14 cellular contexts compared by ENCODE assay signal in the genomic region with DNA sequence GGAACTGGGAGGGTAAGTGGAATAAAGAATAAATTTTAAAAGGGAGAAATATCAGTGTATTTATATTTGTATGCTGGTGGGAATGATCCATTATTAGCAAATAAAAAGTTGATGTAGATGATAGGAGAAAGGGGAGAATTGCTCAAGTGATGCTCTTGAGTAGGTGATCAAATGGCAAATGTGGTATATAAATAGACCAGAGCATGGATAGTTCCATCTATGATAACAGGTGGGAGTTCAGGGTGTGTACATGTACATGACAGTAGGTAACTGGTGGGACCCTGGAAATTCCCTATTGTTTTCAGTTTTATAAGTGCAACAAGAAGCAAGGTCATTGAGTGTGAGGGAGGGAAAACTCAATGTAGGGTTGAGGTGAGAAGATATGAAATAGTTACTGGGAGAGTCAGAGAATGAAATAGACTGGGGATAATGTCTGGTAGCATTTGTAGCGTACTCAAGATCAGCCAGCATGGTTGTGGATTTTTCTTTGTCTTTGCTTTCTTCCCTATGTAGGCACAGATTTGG. TPM values are rescaled to one million over a fixed set of nuclear protein-coding genes. Genes with fewer than 3 reads are reported as not detected.
DNase-seq lines count a peak whose midpoint lies in the region; ATAC-seq, FAIRE-seq and TF ChIP-seq lines count a peak whose summit lies in the region.
"Had no signal": no experiment of that assay in that cellular context is flagged by ENCODE, and none has a peak within 500 bp of the region (broad histone marks: within the 10 kb centered on the region; RNA-seq: fewer than 3 reads in every experiment).

No MANE protein-coding gene starts in this region.

- ATAC-seq in A549 (no peak), GM19351 (IDR thresholded peaks at IDR 0.05; ENCODE audit: unreplicated experiment) (no peak)
- ATAC-seq in naive thymus-derived CD4-positive, alpha-beta T cell, result no peak

- H3K4me3 ChIP-seq in A549 (no peak overlapping the region), GM12865 (ENCODE audit: low read depth, low read length) (no peak overlapping the region), adipocyte (ENCODE audit: low read length) (no peak overlapping the region), A673 (ENCODE audit: low read depth, low read length, poor library complexity, severe bottlenecking) (no peak overlapping the region)
- H3K4me3 ChIP-seq in naive thymus-derived CD4-positive, alpha-beta T cell (ENCODE audit: low read length), result no peak overlapping the region
- H3K4me3 ChIP-seq: ascending aorta, BLaER1, SJSA1 had no signal

- POLR2A ChIA-PET in A549 (lab: Yijun Ruan, JAX), result no interaction called here
- POLR2A ChIA-PET in naive thymus-derived CD4-positive, alpha-beta T cell (lab: Charles Lee), result no interaction called here
- POLR2A ChIA-PET in A673 (lab: Charles Lee; ENCODE audit: low non-redundant PET), result no interaction called here

- H3K4me1 ChIP-seq in A549, result peaks cover 18% of the 10 kb centered on the region
- H3K4me1 ChIP-seq in adipocyte (ENCODE audit: control insufficient read depth, insufficient read depth, low read length), result peaks cover 38% of the 10 kb centered on the region
- peaks cover 7 to 33% of the 10 kb centered on the region in 2 donors for H3K4me1 ChIP-seq in naive thymus-derived CD4-positive, alpha-beta T cell (ENCODE audit: control insufficient read depth in 2 of 2, insufficient read depth in 2 of 2, low read length in 2 of 2)
- H3K4me1 ChIP-seq in A673 (ENCODE audit: insufficient read depth, low read length, poor library complexity, severe bottlenecking), result no peaks in the 10 kb centered on the region

- H3K4me3 Mint-ChIP-seq in naive thymus-derived CD4-positive, alpha-beta T cell, result peak overlapping the region in 5 of 10 donors; percentile 5 to 39 (median 20)

- peak overlapping the region; percentile 47 for H3K9ac ChIP-seq in adipocyte (ENCODE audit: low read length)
- H3K9ac ChIP-seq: BLaER1 had no signal

- H3K9me3 Mint-ChIP-seq in naive thymus-derived CD4-positive, alpha-beta T cell, result no peaks in the 10 kb centered on the region

- H3K27me3 ChIP-seq in adipocyte (replicated peaks; ENCODE audit: control insufficient read depth, insufficient read depth, low read length) (no peaks in the 10 kb centered on the region), A673 (replicated peaks; ENCODE audit: insufficient read depth, low read depth, low read length, poor library complexity) (no peaks in the 10 kb centered on the region)
- H3K27me3 ChIP-seq in naive thymus-derived CD4-positive, alpha-beta T cell (ENCODE audit: control insufficient read depth in 2 of 2, insufficient read depth in 2 of 2, low read length in 2 of 2), result no peaks in the 10 kb centered on the region
- H3K27me3 ChIP-seq: ascending aorta, BLaER1, SJSA1 had no signal

- H3K4me2 ChIP-seq in A549, result peak overlapping the region; percentile 44; the same call in 2 of the 3 replicates
- H3K4me2 ChIP-seq: BLaER1 had no signal

- peaks cover 4 to 34% (median 14%) of the 10 kb centered on the region in 5 donors for H3K36me3 Mint-ChIP-seq in naive thymus-derived CD4-positive, alpha-beta T cell

- peak overlapping the region in 6 of 9 donors; percentile 3 to 60 (median 28) for H3K27ac Mint-ChIP-seq in naive thymus-derived CD4-positive, alpha-beta T cell

- 97% methylated on average over 1 of the region's 1 CpG for WGBS in A549 (ENCODE audit: missing lambda C conversion rate)

- TF ChIP-seq RAD21 in A549 (conservative IDR thresholded peaks at IDR 0.05 in 1 of 2, IDR thresholded peaks at IDR 0.05 in 1 of 2), result no peak

- intact Hi-C loops in naive thymus-derived CD4-positive, alpha-beta T cell (cut with micrococcal nuclease), result loop anchor here in 1 of 2 donors (5.0 kb wide), 1 partner anchor 33 kb away; the partner anchor contains the start of gene PPP4R2
- intact Hi-C loops in A673 (cut with micrococcal nuclease; ENCODE audit: unreplicated experiment), result no loop called here

- no peak for DNase-seq in A549 (ENCODE audit: low read depth in 1 of 2, low spot score in 1 of 2)
- peak; percentile 25 for DNase-seq in GM12865 (ENCODE audit: low read depth)
- DNase-seq in adipocyte (ENCODE audit: low read depth), result no peak
- no peak for DNase-seq in naive thymus-derived CD4-positive, alpha-beta T cell
- DNase-seq in A673 (ENCODE audit: low spot score), result no peak
- no peak for DNase-seq in NCI-H446 treated with DMSO at 0.1 percent for 48 hours (lab: John Stamatoyannopoulos, UW)
- DNase-seq in NCI-H526 treated with DMSO at 0.1 percent for 48 hours (lab: John Stamatoyannopoulos, UW), result no peak
- DNase-seq: MV-4-11; stimulated activated CD4-positive, alpha-beta T cell treated with anti-CD3 and anti-CD28 coated beads, Interleukin-2, amount 100 ng/mL, for 24 hours had no signal

- no peak for TF ChIP-seq EP300 in A549 (IDR thresholded peaks at IDR 0.05)

- TF ChIP-seq CTCF in A549 (IDR thresholded peaks at IDR 0.05), result no peak
- no peak for TF ChIP-seq CTCF in GM12865 (IDR thresholded peaks at IDR 0.05; ENCODE audit: insufficient read depth, low read depth, low read length, missing control alignments)
- no peak for TF ChIP-seq CTCF in A673 (conservative IDR thresholded peaks at IDR 0.05; ENCODE audit: low read depth, low read length)

- H3K36me3 ChIP-seq in adipocyte (ENCODE audit: control insufficient read depth, insufficient read depth, low read length, severe bottlenecking) (peaks cover 3% of the 10 kb centered on the region), A673 (ENCODE audit: insufficient read depth, low read length, poor library complexity, severe bottlenecking) (no peaks in the 10 kb centered on the region)
- H3K36me3 ChIP-seq in naive thymus-derived CD4-positive, alpha-beta T cell (ENCODE audit: control insufficient read depth in 2 of 3, insufficient read depth in 3 of 3, low read length in 3 of 3), result no peaks in the 10 kb centered on the region
- H3K36me3 ChIP-seq: ascending aorta had no signal

- H3K9me3 ChIP-seq in A549 (no peaks in the 10 kb centered on the region), adipocyte (ENCODE audit: control insufficient read depth, low read length) (no peaks in the 10 kb centered on the region), A673 (ENCODE audit: low read depth, low read length, poor library complexity, severe bottlenecking) (no peaks in the 10 kb centered on the region)
- H3K9me3 ChIP-seq in naive thymus-derived CD4-positive, alpha-beta T cell (ENCODE audit: control insufficient read depth in 2 of 3, low read length in 3 of 3), result no peaks in the 10 kb centered on the region
- H3K9me3 ChIP-seq: ascending aorta, SJSA1 had no signal

- no TSS peak for BruUV-seq in A673 (replicated peaks; lab: Mats Ljungman, UMichigan)

- TF ChIP-seq POLR2A in A549 (IDR thresholded peaks at IDR 0.05; ENCODE audit: low read length), result no peak

- peaks cover 57 to 94% (median 88%) of the 10 kb centered on the region in 7 donors for H3K4me1 Mint-ChIP-seq in naive thymus-derived CD4-positive, alpha-beta T cell

- CTCF ChIA-PET in A549 (lab: Yijun Ruan, JAX), result interaction anchor here (1.2 to 1.5 kb wide), 2 partner anchors 15 to 26 kb away, joined by 4 to 5 read pairs; no protein-coding TSS in a partner anchor
- CTCF ChIA-PET in naive thymus-derived CD4-positive, alpha-beta T cell (lab: Charles Lee), result no interaction called here
- CTCF ChIA-PET in A673 (lab: Charles Lee), result no interaction called here

- H3K27me3 Mint-ChIP-seq in naive thymus-derived CD4-positive, alpha-beta T cell, result no peaks in the 10 kb centered on the region

- peak overlapping the region in 1 of 2 experiments; percentile 72; a peak in 2 of 6 replicates for H3K27ac ChIP-seq in A549
- no peak overlapping the region for H3K27ac ChIP-seq in naive thymus-derived CD4-positive, alpha-beta T cell (ENCODE audit: low read depth, low read length)
- no peak overlapping the region for H3K27ac ChIP-seq in A673 (ENCODE audit: low read depth, low read length, poor library complexity, severe bottlenecking)
- H3K27ac ChIP-seq: BLaER1, SJSA1 had no signal

- no peak for FAIRE-seq in A549 (lab: Jason Lieb, UNC)
- FAIRE-seq: GM12891 had no signal

TF ChIP-seq in A549, 52 proteins besides CTCF, POLR2A, EP300 and RAD21:
- TF ChIP-seq NPAS2 (CRISPR knock-in tag; IDR thresholded peaks at IDR 0.05; ENCODE audit: borderline replicate concordance), result no peak
- no peak for TF ChIP-seq TFCP2L1 (CRISPR knock-in tag; IDR thresholded peaks at IDR 0.05)
TF ChIP-seq in A549: peak in this region for 0.

RNA-seq across cellular contexts. Expression of gene EBLN2, which starts 31.3 kb away (rescaled TPM):
- 3.0 and 4.1 TPM in 2 replicates for polyA plus RNA-seq in A549 (2011; rRNA removed)
- 0.35 and 0.46 TPM in 2 replicates for polyA plus RNA-seq in A549 (2012; cell fraction: cytosol; rRNA removed)
- polyA plus RNA-seq in A549 (2012; cell fraction: nucleus; rRNA removed), result 1.9 and 2.3 TPM in 2 replicates
- 1.4 to 1.8 TPM (median 1.4 TPM) in 3 replicates for polyA plus RNA-seq in A549 (2017; fragmentation: RNase III; extraction: RNeasy Plus Mini Kit Qiagen cat#74134 plus additional on column Dnase treatment)
- 7.7 and 7.9 TPM in 2 replicates for polyA minus RNA-seq in A549 (2011; rRNA and poly(A)+ RNA removed)
- total RNA-seq in naive thymus-derived CD4-positive, alpha-beta T cell, result 10 to 100 TPM in 2 of 5 experiments, 1 to 10 TPM in 3; 6.7 to 12.9 (median 9.8) TPM
- 1 to 10 TPM; 1.1 to 2.5 TPM for polyA plus RNA-seq in naive thymus-derived CD4-positive, alpha-beta T cell
- total RNA-seq in A673 (2021), result 2.2 and 3.8 TPM in 2 replicates

RNA-seq across cellular contexts. Expression of gene PPP4R2, which starts 33.5 kb away (rescaled TPM):
- polyA plus RNA-seq in A549 (2011; rRNA removed) (42.9 and 68.4 TPM in 2 replicates), A549 (2017; fragmentation: RNase III; extraction: RNeasy Plus Mini Kit Qiagen cat#74134 plus additional on column Dnase treatment) (39.3 to 42.0 TPM (median 39.5 TPM) in 3 replicates)
- 7.9 and 8.2 TPM in 2 replicates for polyA plus RNA-seq in A549 (2012; cell fraction: cytosol; rRNA removed)
- 2.7 and 4.5 TPM in 2 replicates for polyA plus RNA-seq in A549 (2012; cell fraction: nucleus; rRNA removed)
- 9.8 and 11.9 TPM in 2 replicates for polyA minus RNA-seq in A549 (2011; rRNA and poly(A)+ RNA removed)
- 10 to 100 TPM; 56.3 to 87.0 (median 63.8) TPM for total RNA-seq in naive thymus-derived CD4-positive, alpha-beta T cell
- 10 to 100 TPM; 35.0 to 38.9 TPM for polyA plus RNA-seq in naive thymus-derived CD4-positive, alpha-beta T cell
- 41.4 and 51.0 TPM in 2 replicates for total RNA-seq in A673 (2021)
